Comparison of ENCODE assay signal across 16 cellular contexts in genomic region chr17:5798104-5798503, GRCh38.
A peak's percentile ranks its signal among the peaks of the same experiment; 100 is the strongest.
DNase-seq lines count a peak whose midpoint lies in the region; ATAC-seq, FAIRE-seq and TF ChIP-seq lines count a peak whose summit lies in the region.
"Had no signal": no experiment of that assay in that cellular context is flagged by ENCODE, and none has a peak within 500 bp of the region (broad histone marks: within the 10 kb centered on the region; RNA-seq: fewer than 3 reads in every experiment).

No MANE protein-coding gene starts in this region.

- H3K79me1 ChIP-seq in H1 (ENCODE audit: low read depth, low read length) (no peaks in the 10 kb centered on the region), neuronal stem cell (ENCODE audit: low read depth, low read length) (no peaks in the 10 kb centered on the region)

- H3K79me2 ChIP-seq in H1 (ENCODE audit: control insufficient read depth in 1 of 2, insufficient read depth in 2 of 2, low read length in 2 of 2), result no peaks in the 10 kb centered on the region

- no peaks in the 10 kb centered on the region for H3K23me2 ChIP-seq in H1 (ENCODE audit: low read depth, low read length)

- no peak overlapping the region for H2BK120ac ChIP-seq in H1 (replicated peaks; ENCODE audit: low read depth, low read length)
- H2BK120ac ChIP-seq in neuronal stem cell (ENCODE audit: low read depth, low read length), result no peak overlapping the region

- H3K27ac ChIP-seq in H1 (ENCODE audit: low read depth, low read length), result no peak overlapping the region
- H3K27ac ChIP-seq in iPS-20b (ENCODE audit: low read length), result no peak overlapping the region
- no peak overlapping the region for H3K27ac ChIP-seq in neuronal stem cell (replicated peaks; ENCODE audit: low read length)
- H3K27ac ChIP-seq: BLaER1 treated with 17β-estradiol and CSF1 and Interleukin-3, amounts not matched to agents 10 nM and 100 nM had no signal

- FAIRE-seq in H1 (lab: Jason Lieb, UNC) (peak; percentile 50), GM12891 (lab: Jason Lieb, UNC) (no peak)

- peak overlapping the region in 1 of 4 experiments; percentile 13; a peak in 1 of 8 replicates for H3K4me3 ChIP-seq in H1 (ENCODE audit: extremely low read depth in 1 of 4, insufficient read depth in 2 of 4, low read depth in 3 of 4, low read length in 4 of 4)
- H3K4me3 ChIP-seq in iPS-20b (ENCODE audit: low read length), result peak overlapping the region; percentile 7; the same call in 1 of the 2 replicates
- no peak overlapping the region for H3K4me3 ChIP-seq in neuronal stem cell (ENCODE audit: low read length in 2 of 2)
- H3K4me3 ChIP-seq: BLaER1 treated with 17β-estradiol and CSF1 and Interleukin-3, amounts not matched to agents 10 nM and 100 nM had no signal

- H2BK12ac ChIP-seq in H1 (ENCODE audit: low read depth, low read length), result peak overlapping the region; percentile 72
- H2BK12ac ChIP-seq in neuronal stem cell (ENCODE audit: low read length), result no peak overlapping the region

- H2BK15ac ChIP-seq in H1 (ENCODE audit: low read length) (no peak overlapping the region; the same call in 1 of the 2 replicates), neuronal stem cell (ENCODE audit: low read length) (no peak overlapping the region)

- ATAC-seq in GM21717 (IDR thresholded peaks at IDR 0.05; ENCODE audit: unreplicated experiment) (no peak), HG02973 (IDR thresholded peaks at IDR 0.05; ENCODE audit: unreplicated experiment) (no peak)

- H3K4ac ChIP-seq in H1 (replicated peaks; ENCODE audit: insufficient read length, low read depth, low read length), result no peak overlapping the region
- H3K4ac ChIP-seq in neuronal stem cell (ENCODE audit: low read length), result no peak overlapping the region

- peak overlapping the region; percentile 0 for H4K91ac ChIP-seq in H1 (replicated peaks; ENCODE audit: insufficient read length, low read length)
- H4K91ac ChIP-seq in neuronal stem cell (ENCODE audit: low read depth, low read length, poor library complexity), result no peak overlapping the region

- H3K9me3 ChIP-seq in H1 (ENCODE audit: insufficient read depth in 2 of 2, low read depth in 1 of 2, low read length in 1 of 2) (peaks cover 2 to 3% of the 10 kb centered on the region in 2 experiments; a peak in 3 of 4 replicates), iPS-20b (ENCODE audit: insufficient read depth, low read depth, low read length) (peaks cover 2% of the 10 kb centered on the region; the same call in 1 of the 2 replicates), neuronal stem cell (replicated peaks in 1 of 2; ENCODE audit: control insufficient read depth in 2 of 2, insufficient read depth in 1 of 2, low read depth in 1 of 2, low read length in 2 of 2) (peaks cover 3 to 7% of the 10 kb centered on the region in 2 donors)

- H2BK5ac ChIP-seq in H1 (ENCODE audit: low read depth, low read length) (peak overlapping the region; percentile 41; the same call in 1 of the 2 replicates), neuronal stem cell (ENCODE audit: low read length) (no peak overlapping the region)

- H3K18ac ChIP-seq in H1 (ENCODE audit: extremely low read depth, low read length) (0 out of 2 replicates have a peak overlapping the region, but pooled peaks have one; percentile 75), neuronal stem cell (ENCODE audit: low read length) (peak overlapping the region; percentile 30)

- no peak overlapping the region for H4K5ac ChIP-seq in H1 (ENCODE audit: insufficient read length, low read depth, low read length)

- H3K27me3 ChIP-seq in H1 (replicated peaks in 1 of 4; ENCODE audit: control insufficient read depth in 3 of 4, extremely low read depth in 1 of 4, insufficient read depth in 3 of 4, low read length in 3 of 4) (peaks cover 0 to 6% (median 0%) of the 10 kb centered on the region in 4 experiments; a peak in 2 of 7 replicates), iPS-20b (ENCODE audit: insufficient read depth, low read length) (peaks cover 18% of the 10 kb centered on the region), neuronal stem cell (ENCODE audit: control insufficient read depth in 3 of 3, insufficient read depth in 3 of 3, low read depth in 1 of 3, low read length in 3 of 3) (no peaks in the 10 kb centered on the region)
- H3K27me3 ChIP-seq: BLaER1 treated with 17β-estradiol and CSF1 and Interleukin-3, amounts not matched to agents 10 nM and 100 nM had no signal

- H3K14ac ChIP-seq in H1 (ENCODE audit: insufficient read length) (no peak overlapping the region), neuronal stem cell (ENCODE audit: low read length) (no peak overlapping the region)

- H3K23ac ChIP-seq in H1 (ENCODE audit: insufficient read length), result no peak overlapping the region
- no peak overlapping the region for H3K23ac ChIP-seq in neuronal stem cell (ENCODE audit: low read depth, low read length, poor library complexity)

- TF ChIP-seq EP300 in H1 (IDR thresholded peaks at IDR 0.05; ENCODE audit: borderline replicate concordance in 1 of 2, low read depth in 2 of 2, low read length in 2 of 2), result no peak

- TF ChIP-seq POLR2A in H1 (IDR thresholded peaks at IDR 0.05; ENCODE audit: control extremely low read depth in 1 of 2, low read depth in 2 of 2, low read length in 2 of 2), result no peak
- no peak for TF ChIP-seq POLR2A in GM12891 (IDR thresholded peaks at IDR 0.05; ENCODE audit: low read depth, low read length)

- H3K4me1 ChIP-seq in H1 (replicated peaks in 1 of 4; ENCODE audit: control insufficient read depth in 3 of 4, insufficient read depth in 4 of 4, low read length in 3 of 4), result peaks cover 4 to 23% (median 14%) of the 10 kb centered on the region in 4 experiments; a peak in 6 of 7 replicates
- peaks cover 23% of the 10 kb centered on the region; the same call in 1 of the 2 replicates for H3K4me1 ChIP-seq in iPS-20b (ENCODE audit: insufficient read depth, low read length)
- H3K4me1 ChIP-seq in neuronal stem cell (ENCODE audit: control insufficient read depth in 2 of 2, insufficient read depth in 1 of 2, low read depth in 1 of 2, low read length in 2 of 2), result peaks cover 0 to 8% of the 10 kb centered on the region in 2 donors

- H4K8ac ChIP-seq in H1 (ENCODE audit: extremely low read depth, insufficient read depth, low read length) (no peak overlapping the region), neuronal stem cell (ENCODE audit: low read depth, low read length) (no peak overlapping the region)

- no peaks in the 10 kb centered on the region for H3K36me3 ChIP-seq in H1 (ENCODE audit: control insufficient read depth in 2 of 4, insufficient read depth in 4 of 4, low read length in 3 of 4)
- no peaks in the 10 kb centered on the region for H3K36me3 ChIP-seq in iPS-20b (ENCODE audit: insufficient read depth, low read depth, low read length)
- no peaks in the 10 kb centered on the region for H3K36me3 ChIP-seq in neuronal stem cell (replicated peaks in 1 of 2; ENCODE audit: control insufficient read depth in 2 of 2, insufficient read depth in 2 of 2, low read length in 2 of 2)
- H3K36me3 ChIP-seq: BLaER1 treated with 17β-estradiol and CSF1 and Interleukin-3, amounts not matched to agents 10 nM and 100 nM had no signal

- WGBS in H1 (ENCODE audit: extremely low coverage in 1 of 2, insufficient coverage in 1 of 2, insufficient read length in 1 of 2, insufficient replicate concordance in 2 of 2, low coverage in 1 of 2, low lambda C conversion rate in 2 of 2, missing lambda C conversion rate in 1 of 2), 2 experiments, result 57% methylated on average over 4 of the region's 4 CpGs; no CpG with 5 or more reads in 1 of the 2 experiments
- WGBS in neuronal stem cell (ENCODE audit: extremely low coverage in 2 of 2, insufficient read length in 2 of 2, insufficient replicate concordance in 1 of 2), 2 donors, result no CpG with 5 or more reads among the region's 4 CpGs

- H2BK20ac ChIP-seq in H1 (ENCODE audit: low read length), result no peak overlapping the region; the same call in 1 of the 2 replicates

- H3K4me2 ChIP-seq in H1 (ENCODE audit: insufficient read depth in 1 of 2, low read depth in 2 of 2, low read length in 2 of 2) (peak overlapping the region; percentile 46 to 55), neuronal stem cell (ENCODE audit: insufficient read depth, low read length, poor library complexity, severe bottlenecking) (no peak overlapping the region)

- POLR2A ChIA-PET in H1 (lab: Charles Lee; ENCODE audit: partially characterized antibody), result interaction anchor here (0.7 kb wide), 1 partner anchor 10 kb away, joined by 4 read pairs; no protein-coding TSS in a partner anchor

- 0 out of 2 replicates have a peak overlapping the region, but pooled peaks have one; percentile 11 for H2AFZ ChIP-seq in H1 (ENCODE audit: low read length)
- H2AFZ ChIP-seq in neuronal stem cell (ENCODE audit: low read length), result no peak overlapping the region

- no peak for TF ChIP-seq RAD21 in H1 (IDR thresholded peaks at IDR 0.05 in 1 of 2, conservative IDR thresholded peaks at IDR 0.05 in 1 of 2; ENCODE audit: low read depth in 2 of 2, low read length in 2 of 2)

- H2AK5ac ChIP-seq in H1 (ENCODE audit: low read depth, low read length) (no peak overlapping the region), neuronal stem cell (ENCODE audit: low read depth, low read length) (no peak overlapping the region)

- DNase-seq in EH (ENCODE audit: low read depth), result peak; percentile 57
- DNase-seq in H1 (ENCODE audit: low read depth in 1 of 2, low spot score in 2 of 2), result no peak
- no peak for DNase-seq in neuronal stem cell (ENCODE audit: low spot score)
- DNase-seq in GM12891 (ENCODE audit: insufficient read length, low spot score), result no peak
- DNase-seq in DMS153 (lab: John Stamatoyannopoulos, UW), result no peak
- DNase-seq: 8988T; AML-193; Calu3; CD4-positive, CD25-positive, alpha-beta regulatory T cell; DMS79 treated with DMSO at 0.1 percent for 48 hours; GDM1; H7 had no signal

- no peaks in the 10 kb centered on the region for H4K20me1 ChIP-seq in H1 (replicated peaks in 1 of 2; ENCODE audit: control insufficient read depth in 1 of 2, insufficient read depth in 2 of 2, low read length in 2 of 2)
- H4K20me1 ChIP-seq: BLaER1 treated with 17β-estradiol and CSF1 and Interleukin-3, amounts not matched to agents 10 nM and 100 nM had no signal

- no peak overlapping the region for H3K56ac ChIP-seq in H1 (replicated peaks; ENCODE audit: insufficient read length, low read depth, low read length)

- no peak overlapping the region for H3K9ac ChIP-seq in H1 (replicated peaks in 1 of 4; ENCODE audit: extremely low read depth in 1 of 4, low read depth in 3 of 4, low read length in 3 of 4)
- H3K9ac ChIP-seq in iPS-20b (ENCODE audit: low read depth, low read length), result no peak overlapping the region
- no peak overlapping the region for H3K9ac ChIP-seq in neuronal stem cell (ENCODE audit: low read depth, low read length, poor library complexity)
- H3K9ac ChIP-seq: BLaER1 treated with 17β-estradiol and CSF1 and Interleukin-3, amounts not matched to agents 10 nM and 100 nM had no signal

- TF ChIP-seq CTCF in H1 (IDR thresholded peaks at IDR 0.05; ENCODE audit: control extremely low read depth in 1 of 3, insufficient read depth in 1 of 3, low read depth in 1 of 3, low read length in 3 of 3), result no peak

- CTCF ChIA-PET in H1 (lab: Charles Lee; ENCODE audit: partially characterized antibody), result interaction anchor here (0.6 to 2.5 kb wide), 13 partner anchors 8 to 488 kb away, joined by 3 to 8 read pairs (median 4); no protein-coding TSS in a partner anchor

TF ChIP-seq in GM12891, 5 proteins besides CTCF, POLR2A, EP300 and RAD21 (continues in another document):
- TF ChIP-seq TAF1 (IDR thresholded peaks at IDR 0.05; ENCODE audit: low read depth, low read length) (no peak), POLR2AphosphoS5 (IDR thresholded peaks at IDR 0.05; ENCODE audit: low read depth, low read length) (no peak), SPI1 (IDR thresholded peaks at IDR 0.05; ENCODE audit: low read depth, low read length) (no peak)
